Comparison of ENCODE assay signal across 35 cellular contexts in the genomic region with DNA sequence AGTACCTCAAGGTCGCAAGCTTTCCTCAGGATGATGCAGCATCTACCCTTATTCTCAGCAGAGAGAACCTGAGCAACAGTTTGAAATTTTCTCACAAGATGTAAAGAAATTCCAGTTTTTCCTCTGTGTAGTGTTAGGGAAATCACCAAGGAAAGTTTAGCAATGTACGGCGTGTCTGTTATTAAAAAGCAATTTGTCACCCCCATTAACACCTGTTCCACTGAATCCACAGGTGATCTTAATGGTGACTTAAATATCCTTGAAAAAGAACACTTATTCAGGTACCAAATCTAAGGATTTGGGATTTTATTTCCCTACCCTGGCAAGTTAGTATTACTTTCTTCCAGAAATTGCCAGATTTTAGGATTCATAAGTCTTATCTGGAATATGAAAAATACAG.
"Had no signal": no experiment of that assay in that cellular context is flagged by ENCODE, and none has a peak within 500 bp of the region (broad histone marks: within the 10 kb centered on the region; RNA-seq: fewer than 3 reads in every experiment).

No MANE protein-coding gene starts in this region.

- H3K9me3 Mint-ChIP-seq: activated B cell treated with CpG ODN at 0.5 μM for 24 hours; activated CD4-positive, alpha-beta memory T cell treated with anti-CD3 and anti-CD28 coated beads for 36 hours; activated CD4-positive, alpha-beta T cell treated with anti-CD3 and anti-CD28 coated beads, Interleukin-2, amount 10 ng/mL, durations not matched to agents 24 days and 14 days; activated CD8-positive, alpha-beta T cell treated with anti-CD3 and anti-CD28 coated beads for 36 hours; activated naive CD4-positive, alpha-beta T cell treated with anti-CD3 and anti-CD28 coated beads for 36 hours; activated naive CD4-positive, alpha-beta T cell treated with anti-CD3 and anti-CD28 coated beads, Interleukin-2, amount 50 U/mL, for 72 hours; activated naive CD8-positive, alpha-beta T cell treated with anti-CD3 and anti-CD28 coated beads for 36 hours; activated T-cell treated with anti-CD3 and anti-CD28 coated beads, Interleukin-2, amount 50 U/mL, for 4 hours; activated T-cell treated with anti-CD3 and anti-CD28 coated beads, Interleukin-2, amount 50 U/mL, for 72 hours; activated T-helper 1 cell treated with anti-CD3 and anti-CD28 coated beads, Interleukin-12 subunit alpha, Interleukin-12 subunit beta, Interleukin-2, Interleukin-4 antibody, amounts not matched to agents 30 ng/mL and 10 ng/mL and 1 ng/mL, durations not matched to agents 14 hours and 24 hours and 36 hours; activated T-helper 17 cell treated with anti-CD3 and anti-CD28 coated beads, Interleukin-2, amount 50 U/mL, for 72 hours; T-helper 1 cell treated with Interleukin-12 subunit alpha and Interleukin-12 subunit beta and Interleukin-4 antibody, amounts not matched to agents 30 μg/mL and 1 μg/mL, for 36 hours; T-helper 2 cell treated with Interferon-gamma antibody and Interleukin-4, amounts not matched to agents 5 μg/mL and 100 μg/mL, for 36 hours had no signal

- H3K27me3 ChIP-seq: adrenal gland, body of pancreas, brain microvascular endothelial cell, breast epithelium had no signal

- H3K4me1 Mint-ChIP-seq: activated B cell treated with CpG ODN at 0.5 μM for 24 hours; activated CD4-positive, alpha-beta T cell treated with anti-CD3 and anti-CD28 coated beads, Interleukin-2, amount 10 ng/mL, durations not matched to agents 24 days and 14 days; activated naive CD8-positive, alpha-beta T cell treated with anti-CD3 and anti-CD28 coated beads for 36 hours; activated T-helper 17 cell treated with anti-CD3 and anti-CD28 coated beads, Interleukin-2, amount 50 U/mL, for 72 hours had no signal

- H3K27me3 Mint-ChIP-seq: activated B cell treated with CpG ODN at 0.5 μM for 24 hours; activated CD4-positive, alpha-beta memory T cell treated with anti-CD3 and anti-CD28 coated beads for 36 hours; activated CD4-positive, alpha-beta T cell treated with anti-CD3 and anti-CD28 coated beads, Interleukin-2, amount 10 ng/mL, durations not matched to agents 24 days and 14 days; activated CD8-positive, alpha-beta T cell treated with anti-CD3 and anti-CD28 coated beads for 36 hours; activated naive CD8-positive, alpha-beta T cell treated with anti-CD3 and anti-CD28 coated beads for 36 hours; activated T-helper 17 cell treated with anti-CD3 and anti-CD28 coated beads, Interleukin-2, amount 50 U/mL, for 72 hours had no signal

- H3K4me3 ChIP-seq: adrenal gland, body of pancreas, breast epithelium had no signal

- ATAC-seq: activated CD8-positive, alpha-beta T cell treated with anti-CD3 and anti-CD28 coated beads for 36 hours; activated naive CD4-positive, alpha-beta T cell treated with anti-CD3 and anti-CD28 coated beads, Interleukin-2, amount 50 U/mL, for 72 hours; activated T-cell treated with anti-CD3 and anti-CD28 coated beads, Interleukin-2, amount 50 U/mL, for 4 hours; activated T-cell treated with anti-CD3 and anti-CD28 coated beads, Interleukin-2, amount 50 U/mL, for 72 hours; activated T-helper 17 cell treated with anti-CD3 and anti-CD28 coated beads, Interleukin-2, amount 50 U/mL, for 72 hours had no signal

- H3K36me3 Mint-ChIP-seq: activated CD4-positive, alpha-beta memory T cell treated with anti-CD3 and anti-CD28 coated beads for 36 hours; activated naive CD4-positive, alpha-beta T cell treated with anti-CD3 and anti-CD28 coated beads, Interleukin-2, amount 50 U/mL, for 72 hours; activated naive CD8-positive, alpha-beta T cell treated with anti-CD3 and anti-CD28 coated beads for 36 hours had no signal

- H3K4me1 ChIP-seq: adrenal gland, breast epithelium had no signal

- H3K27ac ChIP-seq: adrenal gland, brain microvascular endothelial cell, breast epithelium, VCaP had no signal

- H3K36me3 ChIP-seq: adrenal gland, brain microvascular endothelial cell, breast epithelium had no signal

- H3K9me3 ChIP-seq: adrenal gland, body of pancreas, breast epithelium had no signal

- DNase-seq: activated B cell treated with CpG ODN at 0.5 μM for 24 hours; activated CD4-positive, alpha-beta memory T cell treated with anti-CD3 and anti-CD28 coated beads for 36 hours; activated CD4-positive, alpha-beta T cell treated with anti-CD3 and anti-CD28 coated beads for 4 hours; activated CD4-positive, alpha-beta T cell treated with anti-CD3 and anti-CD28 coated beads, Interleukin-2, amount 10 ng/mL, durations not matched to agents 24 days and 14 days; activated CD4-positive, alpha-beta T cell treated with anti-CD3 and anti-CD28 coated beads, Interleukin-2, amount 50 U/mL, for 1 hour; activated CD4-positive, alpha-beta T cell treated with anti-CD3 and anti-CD28 coated beads, Interleukin-2, amount 50 U/mL, for 4 hours; activated CD4-positive, CD25-positive, alpha-beta regulatory T cell treated with anti-CD3 and anti-CD28 coated beads, Interleukin-2, amount 50 U/mL, for 72 hours; activated CD8-positive, alpha-beta memory T cell treated with anti-CD3 and anti-CD28 coated beads, Interleukin-2, amount 50 U/mL, for 4 hours; activated CD8-positive, alpha-beta T cell treated with anti-CD3 and anti-CD28 coated beads for 36 hours; activated effector memory CD4-positive, alpha-beta T cell treated with anti-CD3 and anti-CD28 coated beads, Interleukin-2, amount 50 U/mL, for 16 hours; activated gamma-delta T cell treated with Interleukin-2 at 50 U/mL for 16 hours; activated naive CD4-positive, alpha-beta T cell; activated naive CD4-positive, alpha-beta T cell treated with anti-CD3 and anti-CD28 coated beads for 36 hours; activated naive CD4-positive, alpha-beta T cell treated with anti-CD3 and anti-CD28 coated beads, Interleukin-2, amount 50 U/mL, for 16 hours; activated naive CD8-positive, alpha-beta T cell treated with anti-CD3 and anti-CD28 coated beads for 36 hours; activated T-cell treated with anti-CD3 and anti-CD28 coated beads for 4 hours; activated T-cell treated with anti-CD3 and anti-CD28 coated beads, Interleukin-2, amount 50 U/mL, for 1 hour; activated T-cell treated with anti-CD3 and anti-CD28 coated beads, Interleukin-2, amount 50 U/mL, for 4 hours; activated T-cell treated with anti-CD3 and anti-CD28 coated beads, Interleukin-2, amount 50 U/mL, for 72 hours; amniotic stem cell; aorta; brain microvascular endothelial cell; central memory CD4-positive, alpha-beta T cell; T-helper 1 cell; T-helper 2 cell; T-helper 9 cell had no signal

- H3K27ac Mint-ChIP-seq: activated B cell treated with CpG ODN at 0.5 μM for 24 hours; activated CD4-positive, alpha-beta memory T cell treated with anti-CD3 and anti-CD28 coated beads for 36 hours; activated CD4-positive, alpha-beta T cell treated with anti-CD3 and anti-CD28 coated beads, Interleukin-2, amount 10 ng/mL, durations not matched to agents 24 days and 14 days; activated CD8-positive, alpha-beta T cell treated with anti-CD3 and anti-CD28 coated beads for 36 hours; activated naive CD4-positive, alpha-beta T cell treated with anti-CD3 and anti-CD28 coated beads for 36 hours; activated naive CD4-positive, alpha-beta T cell treated with anti-CD3 and anti-CD28 coated beads, Interleukin-2, amount 50 U/mL, for 72 hours; activated naive CD8-positive, alpha-beta T cell treated with anti-CD3 and anti-CD28 coated beads for 36 hours; activated T-cell treated with anti-CD3 and anti-CD28 coated beads, Interleukin-2, amount 50 U/mL, for 72 hours; activated T-helper 1 cell treated with anti-CD3 and anti-CD28 coated beads, Interleukin-12 subunit alpha, Interleukin-12 subunit beta, Interleukin-2, Interleukin-4 antibody, amounts not matched to agents 30 ng/mL and 10 ng/mL and 1 ng/mL, durations not matched to agents 14 hours and 24 hours and 36 hours; activated T-helper 17 cell treated with anti-CD3 and anti-CD28 coated beads, Interleukin-2, amount 50 U/mL, for 72 hours; T-helper 1 cell treated with Interleukin-12 subunit alpha and Interleukin-12 subunit beta and Interleukin-4 antibody, amounts not matched to agents 30 μg/mL and 1 μg/mL, for 36 hours; T-helper 2 cell treated with Interferon-gamma antibody and Interleukin-4, amounts not matched to agents 5 μg/mL and 100 μg/mL, for 36 hours had no signal

- H3K4me3 Mint-ChIP-seq: activated B cell treated with CpG ODN at 0.5 μM for 24 hours; activated CD4-positive, alpha-beta memory T cell treated with anti-CD3 and anti-CD28 coated beads for 36 hours; activated CD4-positive, alpha-beta T cell treated with anti-CD3 and anti-CD28 coated beads, Interleukin-2, amount 10 ng/mL, durations not matched to agents 24 days and 14 days; activated CD8-positive, alpha-beta T cell treated with anti-CD3 and anti-CD28 coated beads for 36 hours; activated naive CD4-positive, alpha-beta T cell treated with anti-CD3 and anti-CD28 coated beads for 36 hours; activated naive CD8-positive, alpha-beta T cell treated with anti-CD3 and anti-CD28 coated beads for 36 hours; activated T-cell treated with anti-CD3 and anti-CD28 coated beads, Interleukin-2, amount 50 U/mL, for 4 hours; activated T-cell treated with anti-CD3 and anti-CD28 coated beads, Interleukin-2, amount 50 U/mL, for 72 hours; activated T-helper 1 cell treated with anti-CD3 and anti-CD28 coated beads, Interleukin-12 subunit alpha, Interleukin-12 subunit beta, Interleukin-2, Interleukin-4 antibody, amounts not matched to agents 30 ng/mL and 10 ng/mL and 1 ng/mL, durations not matched to agents 14 hours and 24 hours and 36 hours; activated T-helper 17 cell treated with anti-CD3 and anti-CD28 coated beads, Interleukin-2, amount 50 U/mL, for 72 hours; T-helper 1 cell treated with Interleukin-12 subunit alpha and Interleukin-12 subunit beta and Interleukin-4 antibody, amounts not matched to agents 30 μg/mL and 1 μg/mL, for 36 hours; T-helper 2 cell treated with Interferon-gamma antibody and Interleukin-4, amounts not matched to agents 5 μg/mL and 100 μg/mL, for 36 hours had no signal
